In genomic region chr2:113024730-113025129, GRCh38 we compare ENCODE assay signal across 37 cellular contexts. TPM values are rescaled to one million over a fixed set of nuclear protein-coding genes. Genes with fewer than 3 reads are reported as not detected.
"Had no signal": no experiment of that assay in that cellular context is flagged by ENCODE, and none has a peak within 500 bp of the region (broad histone marks: within the 10 kb centered on the region; RNA-seq: fewer than 3 reads in every experiment).

No MANE protein-coding gene starts in this region.

- H3K27me3 ChIP-seq: adrenal gland, body of pancreas had no signal

- H3K4me3 ChIP-seq: adrenal gland, body of pancreas, breast epithelium had no signal

- FAIRE-seq: astrocyte, TTC549 had no signal

- DNase-seq: activated B cell treated with CpG ODN at 0.5 μM for 24 hours; activated CD4-positive, alpha-beta memory T cell treated with anti-CD3 and anti-CD28 coated beads for 36 hours; activated CD4-positive, alpha-beta T cell treated with anti-CD3 and anti-CD28 coated beads for 4 hours; activated CD4-positive, alpha-beta T cell treated with anti-CD3 and anti-CD28 coated beads, Interleukin-2, amount 50 U/mL, for 1 hour; activated CD4-positive, alpha-beta T cell treated with anti-CD3 and anti-CD28 coated beads, Interleukin-2, amount 50 U/mL, for 4 hours; activated CD4-positive, CD25-positive, alpha-beta regulatory T cell treated with anti-CD3 and anti-CD28 coated beads, Interleukin-2, amount 50 U/mL, for 72 hours; activated CD8-positive, alpha-beta memory T cell treated with anti-CD3 and anti-CD28 coated beads, Interleukin-2, amount 50 U/mL, for 4 hours; activated CD8-positive, alpha-beta T cell treated with anti-CD3 and anti-CD28 coated beads for 36 hours; activated effector memory CD4-positive, alpha-beta T cell treated with anti-CD3 and anti-CD28 coated beads, Interleukin-2, amount 50 U/mL, for 16 hours; activated gamma-delta T cell treated with Interleukin-2 at 50 U/mL for 16 hours; activated naive CD4-positive, alpha-beta T cell; activated naive CD4-positive, alpha-beta T cell treated with anti-CD3 and anti-CD28 coated beads for 36 hours; activated naive CD4-positive, alpha-beta T cell treated with anti-CD3 and anti-CD28 coated beads, Interleukin-2, amount 50 U/mL, for 16 hours; activated naive CD8-positive, alpha-beta T cell treated with anti-CD3 and anti-CD28 coated beads for 36 hours; activated T-cell treated with anti-CD3 and anti-CD28 coated beads for 4 hours; activated T-cell treated with anti-CD3 and anti-CD28 coated beads, Interleukin-2, amount 50 U/mL, for 1 hour; activated T-cell treated with anti-CD3 and anti-CD28 coated beads, Interleukin-2, amount 50 U/mL, for 4 hours; activated T-cell treated with anti-CD3 and anti-CD28 coated beads, Interleukin-2, amount 50 U/mL, for 72 hours; adrenal gland; amniotic stem cell; aorta; body of pancreas; brain microvascular endothelial cell; central memory CD4-positive, alpha-beta T cell; T-helper 2 cell; T-helper 9 cell had no signal

- H3K9me3 ChIP-seq: adrenal gland, body of pancreas, breast epithelium had no signal

- ATAC-seq: activated CD8-positive, alpha-beta T cell treated with anti-CD3 and anti-CD28 coated beads for 36 hours; activated naive CD4-positive, alpha-beta T cell treated with anti-CD3 and anti-CD28 coated beads, Interleukin-2, amount 50 U/mL, for 72 hours; activated T-cell treated with anti-CD3 and anti-CD28 coated beads, Interleukin-2, amount 50 U/mL, for 4 hours; activated T-cell treated with anti-CD3 and anti-CD28 coated beads, Interleukin-2, amount 50 U/mL, for 72 hours; activated T-helper 17 cell treated with anti-CD3 and anti-CD28 coated beads, Interleukin-2, amount 50 U/mL, for 72 hours; body of pancreas had no signal

- H3K4me1 ChIP-seq: adrenal gland, body of pancreas, breast epithelium had no signal

- H3K27ac ChIP-seq: adrenal gland, body of pancreas, brain microvascular endothelial cell, breast epithelium, VCaP had no signal

- H3K36me3 ChIP-seq: adrenal gland, brain microvascular endothelial cell, breast epithelium had no signal

RNA-seq across cellular contexts. Expression of gene IL36A, which starts 19.5 kb away (rescaled TPM):
- total RNA-seq: activated B cell treated with CpG ODN at 0.5 μM for 24 hours; activated CD4-positive, alpha-beta memory T cell treated with anti-CD3 and anti-CD28 coated beads for 36 hours; activated CD8-positive, alpha-beta memory T cell treated with anti-CD3 and anti-CD28 coated beads for 36 hours; activated CD8-positive, alpha-beta T cell treated with anti-CD3 and anti-CD28 coated beads for 36 hours; activated naive CD4-positive, alpha-beta T cell treated with anti-CD3 and anti-CD28 coated beads for 36 hours; activated naive CD4-positive, alpha-beta T cell treated with anti-CD3 and anti-CD28 coated beads, Interleukin-2, amount 50 U/mL, for 72 hours; activated naive CD8-positive, alpha-beta T cell treated with anti-CD3 and anti-CD28 coated beads for 36 hours; activated T-cell treated with anti-CD3 and anti-CD28 coated beads, Interleukin-2, amount 50 U/mL, for 4 hours; activated T-helper 1 cell treated with anti-CD3 and anti-CD28 coated beads, Interleukin-12 subunit alpha, Interleukin-12 subunit beta, Interleukin-2, Interleukin-4 antibody, amounts not matched to agents 30 ng/mL and 10 ng/mL and 1 ng/mL, durations not matched to agents 14 hours and 24 hours and 36 hours; activated T-helper 17 cell treated with anti-CD3 and anti-CD28 coated beads, Interleukin-2, amount 50 U/mL, for 72 hours; adrenal gland; aorta; astrocyte; body of pancreas; breast epithelium; cardiac septum; cerebellum had no signal
- polyA plus RNA-seq: adrenal gland, aorta had no signal

RNA-seq across cellular contexts. Expression of gene IL36B, which starts 27.9 kb away (rescaled TPM):
- total RNA-seq: activated B cell treated with CpG ODN at 0.5 μM for 24 hours; activated CD4-positive, alpha-beta memory T cell treated with anti-CD3 and anti-CD28 coated beads for 36 hours; activated CD4-positive, alpha-beta T cell treated with anti-CD3 and anti-CD28 coated beads, Interleukin-2, amount 10 ng/mL, durations not matched to agents 24 days and 14 days; activated CD8-positive, alpha-beta memory T cell treated with anti-CD3 and anti-CD28 coated beads for 36 hours; activated CD8-positive, alpha-beta T cell treated with anti-CD3 and anti-CD28 coated beads for 36 hours; activated naive CD4-positive, alpha-beta T cell treated with anti-CD3 and anti-CD28 coated beads for 36 hours; activated naive CD4-positive, alpha-beta T cell treated with anti-CD3 and anti-CD28 coated beads, Interleukin-2, amount 50 U/mL, for 72 hours; activated naive CD8-positive, alpha-beta T cell treated with anti-CD3 and anti-CD28 coated beads for 36 hours; activated T-cell treated with anti-CD3 and anti-CD28 coated beads, Interleukin-2, amount 50 U/mL, for 4 hours; activated T-cell treated with anti-CD3 and anti-CD28 coated beads, Interleukin-2, amount 50 U/mL, for 72 hours; activated T-helper 1 cell treated with anti-CD3 and anti-CD28 coated beads, Interleukin-12 subunit alpha, Interleukin-12 subunit beta, Interleukin-2, Interleukin-4 antibody, amounts not matched to agents 30 ng/mL and 10 ng/mL and 1 ng/mL, durations not matched to agents 14 hours and 24 hours and 36 hours; activated T-helper 17 cell treated with anti-CD3 and anti-CD28 coated beads, Interleukin-2, amount 50 U/mL, for 72 hours; adrenal gland; aorta; astrocyte; body of pancreas; breast epithelium; cardiac septum; cerebellum had no signal
- polyA plus RNA-seq: adrenal gland, aorta had no signal

RNA-seq across cellular contexts. Expression of gene IL36RN, which starts 34.3 kb away (rescaled TPM):
- total RNA-seq: activated B cell treated with CpG ODN at 0.5 μM for 24 hours; activated CD4-positive, alpha-beta memory T cell treated with anti-CD3 and anti-CD28 coated beads for 36 hours; activated CD4-positive, alpha-beta T cell treated with anti-CD3 and anti-CD28 coated beads, Interleukin-2, amount 10 ng/mL, durations not matched to agents 24 days and 14 days; activated CD8-positive, alpha-beta memory T cell treated with anti-CD3 and anti-CD28 coated beads for 36 hours; activated CD8-positive, alpha-beta T cell treated with anti-CD3 and anti-CD28 coated beads for 36 hours; activated naive CD4-positive, alpha-beta T cell treated with anti-CD3 and anti-CD28 coated beads for 36 hours; activated naive CD4-positive, alpha-beta T cell treated with anti-CD3 and anti-CD28 coated beads, Interleukin-2, amount 50 U/mL, for 72 hours; activated naive CD8-positive, alpha-beta T cell treated with anti-CD3 and anti-CD28 coated beads for 36 hours; activated T-cell treated with anti-CD3 and anti-CD28 coated beads, Interleukin-2, amount 50 U/mL, for 72 hours; activated T-helper 1 cell treated with anti-CD3 and anti-CD28 coated beads, Interleukin-12 subunit alpha, Interleukin-12 subunit beta, Interleukin-2, Interleukin-4 antibody, amounts not matched to agents 30 ng/mL and 10 ng/mL and 1 ng/mL, durations not matched to agents 14 hours and 24 hours and 36 hours; activated T-helper 17 cell treated with anti-CD3 and anti-CD28 coated beads, Interleukin-2, amount 50 U/mL, for 72 hours; adrenal gland; aorta; body of pancreas; breast epithelium; cardiac septum; cerebellum had no signal
- polyA plus RNA-seq: adrenal gland, aorta had no signal

RNA-seq across cellular contexts. Expression of gene IL1F10, which starts 43.0 kb away (rescaled TPM):
- total RNA-seq: activated B cell treated with CpG ODN at 0.5 μM for 24 hours; activated CD4-positive, alpha-beta memory T cell treated with anti-CD3 and anti-CD28 coated beads for 36 hours; activated CD4-positive, alpha-beta T cell treated with anti-CD3 and anti-CD28 coated beads, Interleukin-2, amount 10 ng/mL, durations not matched to agents 24 days and 14 days; activated CD8-positive, alpha-beta memory T cell treated with anti-CD3 and anti-CD28 coated beads for 36 hours; activated CD8-positive, alpha-beta T cell treated with anti-CD3 and anti-CD28 coated beads for 36 hours; activated naive CD4-positive, alpha-beta T cell treated with anti-CD3 and anti-CD28 coated beads for 36 hours; activated naive CD4-positive, alpha-beta T cell treated with anti-CD3 and anti-CD28 coated beads, Interleukin-2, amount 50 U/mL, for 72 hours; activated naive CD8-positive, alpha-beta T cell treated with anti-CD3 and anti-CD28 coated beads for 36 hours; activated T-cell treated with anti-CD3 and anti-CD28 coated beads, Interleukin-2, amount 50 U/mL, for 4 hours; activated T-cell treated with anti-CD3 and anti-CD28 coated beads, Interleukin-2, amount 50 U/mL, for 72 hours; activated T-helper 1 cell treated with anti-CD3 and anti-CD28 coated beads, Interleukin-12 subunit alpha, Interleukin-12 subunit beta, Interleukin-2, Interleukin-4 antibody, amounts not matched to agents 30 ng/mL and 10 ng/mL and 1 ng/mL, durations not matched to agents 14 hours and 24 hours and 36 hours; activated T-helper 17 cell treated with anti-CD3 and anti-CD28 coated beads, Interleukin-2, amount 50 U/mL, for 72 hours; adrenal gland; aorta; astrocyte; body of pancreas; breast epithelium; cardiac septum; cerebellum had no signal
- polyA plus RNA-seq: adrenal gland, aorta had no signal

RNA-seq across cellular contexts. Expression of gene IL36G, which starts 46.9 kb away (rescaled TPM):
- total RNA-seq: activated B cell treated with CpG ODN at 0.5 μM for 24 hours; activated CD4-positive, alpha-beta memory T cell treated with anti-CD3 and anti-CD28 coated beads for 36 hours; activated CD4-positive, alpha-beta T cell treated with anti-CD3 and anti-CD28 coated beads, Interleukin-2, amount 10 ng/mL, durations not matched to agents 24 days and 14 days; activated CD8-positive, alpha-beta memory T cell treated with anti-CD3 and anti-CD28 coated beads for 36 hours; activated CD8-positive, alpha-beta T cell treated with anti-CD3 and anti-CD28 coated beads for 36 hours; activated naive CD4-positive, alpha-beta T cell treated with anti-CD3 and anti-CD28 coated beads for 36 hours; activated naive CD4-positive, alpha-beta T cell treated with anti-CD3 and anti-CD28 coated beads, Interleukin-2, amount 50 U/mL, for 72 hours; activated naive CD8-positive, alpha-beta T cell treated with anti-CD3 and anti-CD28 coated beads for 36 hours; activated T-cell treated with anti-CD3 and anti-CD28 coated beads, Interleukin-2, amount 50 U/mL, for 4 hours; activated T-cell treated with anti-CD3 and anti-CD28 coated beads, Interleukin-2, amount 50 U/mL, for 72 hours; activated T-helper 1 cell treated with anti-CD3 and anti-CD28 coated beads, Interleukin-12 subunit alpha, Interleukin-12 subunit beta, Interleukin-2, Interleukin-4 antibody, amounts not matched to agents 30 ng/mL and 10 ng/mL and 1 ng/mL, durations not matched to agents 14 hours and 24 hours and 36 hours; adrenal gland; aorta; astrocyte; body of pancreas; breast epithelium; cardiac septum; cerebellum had no signal
- polyA plus RNA-seq: adrenal gland, aorta had no signal
